In genomic region chr11:65266210-65266609, GRCh38 we compare ENCODE assay signal across 13 cellular contexts. TPM values are rescaled to one million over a fixed set of nuclear protein-coding genes. Genes with fewer than 3 reads are reported as not detected.
DNase-seq lines count a peak whose midpoint lies in the region; ATAC-seq, FAIRE-seq and TF ChIP-seq lines count a peak whose summit lies in the region.
"Had no signal": no experiment of that assay in that cellular context is flagged by ENCODE, and none has a peak within 500 bp of the region (broad histone marks: within the 10 kb centered on the region; RNA-seq: fewer than 3 reads in every experiment).

No MANE protein-coding gene starts in this region.

- H3K4ac ChIP-seq in IMR-90 (ENCODE audit: low read depth, low read length) = no peak overlapping the region

- no peak overlapping the region for H4K91ac ChIP-seq in IMR-90 (ENCODE audit: insufficient read depth, low read depth, low read length)

- no peak overlapping the region for H3K18ac ChIP-seq in IMR-90 (ENCODE audit: low read depth, low read length)

- H2AFZ ChIP-seq in IMR-90 (replicated peaks; ENCODE audit: low read length, poor library complexity) (no peak overlapping the region), astrocyte (ENCODE audit: low read depth, low read length) (no peak overlapping the region)
- H2AFZ ChIP-seq: GM23248 had no signal

- no peak overlapping the region for H4K8ac ChIP-seq in IMR-90 (ENCODE audit: low read depth in 2 of 2, low read length in 2 of 2)

- dilution Hi-C loops in IMR-90 (cut with HindIII; ENCODE audit: low sequenced_read_pairs, unreplicated experiment) = no loop called here

- H3K4me2 ChIP-seq in IMR-90 (ENCODE audit: low read depth, low read length) = no peak overlapping the region
- H3K4me2 ChIP-seq in astrocyte (ENCODE audit: low read length) = no peak overlapping the region

- H3K4me1 ChIP-seq in IMR-90 (ENCODE audit: control insufficient read depth, insufficient read depth, low read length) = peaks cover 3% of the 10 kb centered on the region
- peaks cover 9% of the 10 kb centered on the region for H3K4me1 ChIP-seq in astrocyte (ENCODE audit: insufficient read depth, low read length)
- H3K4me1 ChIP-seq: prostate gland had no signal

- no peak overlapping the region for H3K56ac ChIP-seq in IMR-90 (ENCODE audit: extremely low read depth, insufficient read depth, low read length)

- TF ChIP-seq CTCF in IMR-90 (conservative IDR thresholded peaks at IDR 0.05; ENCODE audit: low read depth, low read length) = 0 out of 2 replicates have a peak, but pooled peaks have one; percentile 2
- TF ChIP-seq CTCF in astrocyte (IDR thresholded peaks at IDR 0.05; ENCODE audit: insufficient read depth, low read depth, low read length) = peak; percentile 40
- no peak for TF ChIP-seq CTCF in nephron progenitor cell (IDR thresholded peaks at IDR 0.05)

- TF ChIP-seq POLR2A in IMR-90 (IDR thresholded peaks at IDR 0.05; ENCODE audit: low read depth, low read length) = no peak

- H3K9me3 ChIP-seq in IMR-90 (ENCODE audit: control insufficient read depth, insufficient read depth, low read length) (no peaks in the 10 kb centered on the region), astrocyte (ENCODE audit: insufficient read depth, low read depth, low read length) (no peaks in the 10 kb centered on the region)
- H3K9me3 ChIP-seq: prostate gland had no signal

- no peak overlapping the region for H2BK20ac ChIP-seq in IMR-90 (ENCODE audit: low read depth, low read length)

- in situ Hi-C loops in IMR-90 (cut with MboI; ENCODE audit: low sequenced_read_pairs) = no loop called here

- BruUV-seq in IMR-90 (replicated peaks; lab: Mats Ljungman, UMichigan) = no TSS peak

- H3K36me3 Mint-ChIP-seq in activated CD8-positive, alpha-beta memory T cell treated with anti-CD3 and anti-CD28 coated beads, Interleukin-2, amount 10 ng/mL, durations not matched to agents 7 days and 5 days = peaks cover 47% of the 10 kb centered on the region
- H3K36me3 Mint-ChIP-seq in astrocyte (ENCODE audit: low read depth, unreplicated experiment) (no peaks in the 10 kb centered on the region), nephron progenitor cell (ENCODE audit: low read depth) (peaks cover 53% of the 10 kb centered on the region)

- H3K79me2 ChIP-seq in astrocyte (ENCODE audit: insufficient read depth, low read length) = peaks cover 32% of the 10 kb centered on the region

- H2BK120ac ChIP-seq in IMR-90 (ENCODE audit: low read depth, low read length) = no peak overlapping the region

- no peak overlapping the region for H3K27ac ChIP-seq in IMR-90 (ENCODE audit: insufficient read depth, low read length)
- H3K27ac ChIP-seq in astrocyte (ENCODE audit: low read depth, low read length) = no peak overlapping the region
- H3K27ac ChIP-seq: GM23248, prostate gland had no signal

- no peak overlapping the region for H3K4me3 ChIP-seq in IMR-90 (ENCODE audit: insufficient read depth, low read depth, low read length)
- no peak overlapping the region for H3K4me3 ChIP-seq in astrocyte (ENCODE audit: insufficient read depth, low read depth, low read length)
- H3K4me3 ChIP-seq: GM23248, prostate gland had no signal

- H3K9me3 Mint-ChIP-seq in activated CD8-positive, alpha-beta memory T cell treated with anti-CD3 and anti-CD28 coated beads, Interleukin-2, amount 10 ng/mL, durations not matched to agents 7 days and 5 days (ENCODE audit: low read depth) = no peaks in the 10 kb centered on the region
- H3K9me3 Mint-ChIP-seq in astrocyte (ENCODE audit: unreplicated experiment) (no peaks in the 10 kb centered on the region), nephron progenitor cell (no peaks in the 10 kb centered on the region)

- H3K9ac ChIP-seq in IMR-90 (ENCODE audit: low read depth, low read length) (no peak overlapping the region), astrocyte (ENCODE audit: low read length) (no peak overlapping the region)
- H3K9ac ChIP-seq: GM23248 had no signal

- H3K27me3 Mint-ChIP-seq in activated CD8-positive, alpha-beta memory T cell treated with anti-CD3 and anti-CD28 coated beads, Interleukin-2, amount 10 ng/mL, durations not matched to agents 7 days and 5 days = no peaks in the 10 kb centered on the region
- H3K27me3 Mint-ChIP-seq in astrocyte (ENCODE audit: low read depth, unreplicated experiment) (no peaks in the 10 kb centered on the region), nephron progenitor cell (ENCODE audit: low read depth, poor library complexity) (no peaks in the 10 kb centered on the region)

- H2AK5ac ChIP-seq in IMR-90 (ENCODE audit: low read depth, low read length) = no peak overlapping the region; the same call in 1 of the 2 replicates

- peaks cover 18 to 48% of the 10 kb centered on the region in 2 experiments for H3K79me1 ChIP-seq in IMR-90 (ENCODE audit: low read depth in 1 of 2, low read length in 2 of 2)

- H3K4me3 Mint-ChIP-seq in activated CD8-positive, alpha-beta memory T cell treated with anti-CD3 and anti-CD28 coated beads, Interleukin-2, amount 10 ng/mL, durations not matched to agents 7 days and 5 days = no peak overlapping the region
- H3K4me3 Mint-ChIP-seq in astrocyte (ENCODE audit: unreplicated experiment) (no peak overlapping the region), nephron progenitor cell (no peak overlapping the region)

- CTCF ChIA-PET in activated CD8-positive, alpha-beta memory T cell treated with anti-CD3 and anti-CD28 coated beads, Interleukin-2, amount 10 ng/mL, durations not matched to agents 7 days and 5 days (lab: Charles Lee) = interaction anchor here (0.8 to 2.8 kb wide), 5 partner anchors 9 to 63 kb away, joined by 4 to 16 read pairs (median 5); partner anchors contain the start of gene CDC42EP2
- CTCF ChIA-PET in IMR-90 (lab: Yijun Ruan, JAX) = interaction anchor here (1.1 to 1.6 kb wide), 2 partner anchors 9 to 49 kb away, joined by 4 to 9 read pairs; partner anchors contain the start of gene CDC42EP2

- no peak for FAIRE-seq in astrocyte (lab: Jason Lieb, UNC)

- TF ChIP-seq RAD21 in IMR-90 (IDR thresholded peaks at IDR 0.05; ENCODE audit: low read length) = no peak

- H3K36me3 ChIP-seq in IMR-90 (ENCODE audit: control insufficient read depth, insufficient read depth, low read length) = peaks cover 4% of the 10 kb centered on the region
- H3K36me3 ChIP-seq in astrocyte (ENCODE audit: insufficient read depth, low read length) = peaks cover 4% of the 10 kb centered on the region
- H3K36me3 ChIP-seq: prostate gland had no signal

- WGBS in IMR-90 (ENCODE audit: extremely low coverage in 2 of 2, insufficient read length in 1 of 2), 2 experiments = no CpG with 5 or more reads among the region's 2 CpGs

- peak overlapping the region; percentile 2 for H3K27ac Mint-ChIP-seq in activated CD8-positive, alpha-beta memory T cell treated with anti-CD3 and anti-CD28 coated beads, Interleukin-2, amount 10 ng/mL, durations not matched to agents 7 days and 5 days
- H3K27ac Mint-ChIP-seq in astrocyte (ENCODE audit: unreplicated experiment) (no peak overlapping the region), nephron progenitor cell (peak overlapping the region; percentile 52)

- no peak overlapping the region for H4K5ac ChIP-seq in IMR-90 (ENCODE audit: low read depth, low read length)

- H2BK15ac ChIP-seq in IMR-90 (ENCODE audit: low read depth, low read length) = no peak overlapping the region

- H3K27me3 ChIP-seq in IMR-90 (ENCODE audit: control insufficient read depth, insufficient read depth, low read length) = no peaks in the 10 kb centered on the region
- no peaks in the 10 kb centered on the region for H3K27me3 ChIP-seq in astrocyte (ENCODE audit: insufficient read depth, low read length)

- H2BK5ac ChIP-seq in IMR-90 (ENCODE audit: low read depth, low read length, poor library complexity, severe bottlenecking) = no peak overlapping the region

- no peak overlapping the region for H2AK9ac ChIP-seq in IMR-90 (replicated peaks; ENCODE audit: low read depth, low read length, poor library complexity)

- ATAC-seq in activated CD8-positive, alpha-beta memory T cell treated with anti-CD3 and anti-CD28 coated beads, Interleukin-2, amount 10 ng/mL, durations not matched to agents 7 days and 5 days = no peak
- ATAC-seq in IMR-90 (ENCODE audit: low read depth) = no peak
- no peak for ATAC-seq in GM19023 (IDR thresholded peaks at IDR 0.05; ENCODE audit: unreplicated experiment)

- no peaks in the 10 kb centered on the region for H4K20me1 ChIP-seq in IMR-90 (ENCODE audit: insufficient read depth, low read length)
- H4K20me1 ChIP-seq in astrocyte (ENCODE audit: insufficient read depth, low read length) = no peaks in the 10 kb centered on the region

- no peak overlapping the region for H3K14ac ChIP-seq in IMR-90 (replicated peaks; ENCODE audit: low read depth, low read length)

- POLR2A ChIA-PET in IMR-90 (lab: Charles Lee; ENCODE audit: unreplicated experiment) = no interaction called here

- H3K4me1 Mint-ChIP-seq in activated CD8-positive, alpha-beta memory T cell treated with anti-CD3 and anti-CD28 coated beads, Interleukin-2, amount 10 ng/mL, durations not matched to agents 7 days and 5 days = peaks cover 31% of the 10 kb centered on the region
- H3K4me1 Mint-ChIP-seq in astrocyte (ENCODE audit: low read depth, unreplicated experiment) (peaks cover 6% of the 10 kb centered on the region), nephron progenitor cell (peaks cover 36% of the 10 kb centered on the region)

- no peak overlapping the region for H3K23ac ChIP-seq in IMR-90 (ENCODE audit: low read depth, low read length)

- no peak for DNase-seq in activated CD8-positive, alpha-beta memory T cell treated with anti-CD3 and anti-CD28 coated beads, Interleukin-2, amount 10 ng/mL, durations not matched to agents 7 days and 5 days
- DNase-seq in activated CD8-positive, alpha-beta memory T cell treated with anti-CD3 and anti-CD28 coated beads, Interleukin-2, amount 50 U/mL, for 48 hours = no peak
- DNase-seq in IMR-90 (no peak), astrocyte (ENCODE audit: low read depth) (no peak), nephron progenitor cell (no peak), activated gamma-delta T cell (lab: John Stamatoyannopoulos, UW) (no peak), HCEC 1CT (no peak)
- DNase-seq: erythroblast, GM23248, mesenchymal stem cell, NCI-H2171 treated with DMSO at 0.1 percent for 48 hours had no signal

- peaks cover 2% of the 10 kb centered on the region for H3K9me1 ChIP-seq in IMR-90 (ENCODE audit: insufficient read depth, low read length)

- intact Hi-C loops in IMR-90 (cut with micrococcal nuclease) = no loop called here

RNA-seq across cellular contexts. Expression of gene POLA2, which starts 4.4 kb away (rescaled TPM):
- total RNA-seq in activated CD8-positive, alpha-beta memory T cell treated with anti-CD3 and anti-CD28 coated beads, Interleukin-2, amount 10 ng/mL, durations not matched to agents 7 days and 5 days = 10 to 100 TPM; 79.8 to 89.5 TPM
- total RNA-seq in IMR-90 (2012; rRNA removed) (12.2 and 14.2 TPM in 2 replicates), astrocyte (5.2 and 6.0 TPM in 2 replicates)
- 17.3 and 19.9 TPM in 2 replicates for polyA plus RNA-seq in IMR-90 (2012; rRNA removed)
- polyA plus RNA-seq in IMR-90 (2012; cell fraction: cytosol; rRNA removed) = 7.9 and 20.1 TPM in 2 replicates
- polyA plus RNA-seq in IMR-90 (2012; cell fraction: nucleus; rRNA removed; ENCODE audit: low replicate concordance) = 12.7 and 14.4 TPM in 2 replicates

RNA-seq across cellular contexts. Expression of gene CDC42EP2, which starts 48.5 kb away (rescaled TPM):
- 1 to 10 TPM in 1 of 2 experiments, not detected in 1; 1.4 TPM for total RNA-seq in activated CD8-positive, alpha-beta memory T cell treated with anti-CD3 and anti-CD28 coated beads, Interleukin-2, amount 10 ng/mL, durations not matched to agents 7 days and 5 days
- total RNA-seq in IMR-90 (2012; rRNA removed) (5.2 and 5.3 TPM in 2 replicates), astrocyte (23.0 and 26.7 TPM in 2 replicates)
- 27.5 and 31.3 TPM in 2 replicates for polyA plus RNA-seq in IMR-90 (2012; rRNA removed)
- polyA plus RNA-seq in IMR-90 (2012; cell fraction: cytosol; rRNA removed) = 21.0 and 67.9 TPM in 2 replicates
- polyA plus RNA-seq in IMR-90 (2012; cell fraction: nucleus; rRNA removed; ENCODE audit: low replicate concordance) = 50.4 and 79.5 TPM in 2 replicates
